ENCODE assay signal across 18 cellular contexts in the genomic region with DNA sequence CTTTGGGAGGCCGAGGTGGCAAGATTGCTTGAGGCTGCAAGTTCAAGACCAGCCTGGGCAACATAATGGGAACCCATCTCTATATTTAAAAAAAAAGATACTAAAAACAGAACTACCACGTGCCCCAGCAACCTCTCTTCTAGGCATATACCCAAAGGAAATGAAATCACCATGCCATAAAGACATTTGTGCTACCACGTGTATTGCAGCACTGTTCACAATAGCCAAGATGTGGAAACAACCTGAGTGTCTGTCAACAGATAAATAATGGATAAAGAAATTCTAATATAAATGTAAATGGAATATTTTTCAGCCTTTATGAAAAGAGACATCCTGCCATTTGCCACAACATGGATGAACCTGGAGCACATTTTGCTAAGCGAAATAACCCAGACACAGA.
DNase-seq lines count a peak whose midpoint lies in the region; ATAC-seq lines count a peak whose summit lies in the region.
"Had no signal": no experiment of that assay in that cellular context is flagged by ENCODE, and none has a peak within 500 bp of the region (broad histone marks: within the 10 kb centered on the region; RNA-seq: fewer than 3 reads in every experiment).

No MANE protein-coding gene starts in this region.

- no peak overlapping the region for H3K9ac ChIP-seq in GM23248
- H3K9ac ChIP-seq: SK-N-SH had no signal

- peaks cover 18% of the 10 kb centered on the region for H3K36me3 ChIP-seq in GM23248 (ENCODE audit: low read depth)

- H3K4me3 Mint-ChIP-seq in activated T-helper 1 cell treated with anti-CD3 and anti-CD28 coated beads, Interleukin-12 subunit alpha, Interleukin-12 subunit beta, Interleukin-2, Interleukin-4 antibody, amounts not matched to agents 30 ng/mL and 10 ng/mL and 1 ng/mL, durations not matched to agents 14 hours and 24 hours and 36 hours, result no peak overlapping the region

- no peaks in the 10 kb centered on the region for H3K9me2 ChIP-seq in GM23248 (ENCODE audit: insufficient read depth)
- H3K9me2 ChIP-seq: SK-N-SH had no signal

- in situ Hi-C loops in GM23248 (cut with MboI), result no loop called here

- H3F3A ChIP-seq in GM23248 (ENCODE audit: insufficient read depth), result no peaks in the 10 kb centered on the region

- no peak overlapping the region for H2AFZ ChIP-seq in GM23248

- H3K27me3 Mint-ChIP-seq in activated T-helper 1 cell treated with anti-CD3 and anti-CD28 coated beads, Interleukin-12 subunit alpha, Interleukin-12 subunit beta, Interleukin-2, Interleukin-4 antibody, amounts not matched to agents 30 ng/mL and 10 ng/mL and 1 ng/mL, durations not matched to agents 14 hours and 24 hours and 36 hours (ENCODE audit: insufficient read depth), result no peaks in the 10 kb centered on the region

- H3K4me1 ChIP-seq in GM23248 (ENCODE audit: insufficient read depth), result no peaks in the 10 kb centered on the region

- no peaks in the 10 kb centered on the region for H3K27me3 ChIP-seq in GM23248 (replicated peaks; ENCODE audit: insufficient read depth)

- no peaks in the 10 kb centered on the region for H3K9me3 ChIP-seq in GM23248 (ENCODE audit: low read depth)

- H3K36me3 Mint-ChIP-seq in activated T-helper 1 cell treated with anti-CD3 and anti-CD28 coated beads, Interleukin-12 subunit alpha, Interleukin-12 subunit beta, Interleukin-2, Interleukin-4 antibody, amounts not matched to agents 30 ng/mL and 10 ng/mL and 1 ng/mL, durations not matched to agents 14 hours and 24 hours and 36 hours (ENCODE audit: low read depth), result peaks cover 35% of the 10 kb centered on the region

- no peak overlapping the region for H3K27ac ChIP-seq in GM23248

- no peaks in the 10 kb centered on the region for H4K20me1 ChIP-seq in GM23248 (ENCODE audit: insufficient read depth)

- no peaks in the 10 kb centered on the region for H3K4me1 Mint-ChIP-seq in activated T-helper 1 cell treated with anti-CD3 and anti-CD28 coated beads, Interleukin-12 subunit alpha, Interleukin-12 subunit beta, Interleukin-2, Interleukin-4 antibody, amounts not matched to agents 30 ng/mL and 10 ng/mL and 1 ng/mL, durations not matched to agents 14 hours and 24 hours and 36 hours (ENCODE audit: low read depth)

- WGBS in GM23248 (ENCODE audit: low coverage in 1 of 2, low lambda C conversion rate in 2 of 2, missing lambda C conversion rate in 2 of 2), 2 experiments, result 63 to 66% methylated on average over 4 of the region's 4 CpGs

- intact Hi-C loops in activated T-helper 1 cell treated with anti-CD3 and anti-CD28 coated beads, Interleukin-12 subunit alpha, Interleukin-12 subunit beta, Interleukin-2, Interleukin-4 antibody, amounts not matched to agents 30 ng/mL and 10 ng/mL and 1 ng/mL, durations not matched to agents 14 hours and 24 hours and 36 hours (cut with micrococcal nuclease), result no loop called here

- DNase-seq in GM23248 (peak; percentile 44), NCI-H2171 (lab: John Stamatoyannopoulos, UW) (peak; percentile 4), amniotic epithelial cell (ENCODE audit: low read depth) (peak; percentile 32), dermis blood vessel endothelial cell (peak; percentile 6), NCI-H510A (lab: John Stamatoyannopoulos, UW) (no peak)
- no peak for DNase-seq in activated T-helper 1 cell treated with anti-CD3 and anti-CD28 coated beads, Interleukin-12 subunit alpha, Interleukin-12 subunit beta, Interleukin-2, Interleukin-4 antibody, amounts not matched to agents 30 ng/mL and 10 ng/mL and 1 ng/mL, durations not matched to agents 14 hours and 24 hours and 36 hours (ENCODE audit: low spot score)
- DNase-seq: Calu3, DMS79 treated with DMSO at 0.1 percent for 48 hours, GF-D8, NCI-H1092 treated with DMSO at 0.1 percent for 48 hours, NCI-H1436, NCI-H187 treated with DMSO at 0.1 percent for 48 hours, NCI-H2107, NCI-H69, OCI-M1, SK-N-SH had no signal

- H3K4me2 ChIP-seq in GM23248 (ENCODE audit: unreplicated experiment), result no peak overlapping the region
- H3K4me2 ChIP-seq: SK-N-SH had no signal

- ATAC-seq in GM19467 (IDR thresholded peaks at IDR 0.05; ENCODE audit: unreplicated experiment), result no peak
- ATAC-seq: HepG2 had no signal

- no peak overlapping the region for H3K4me3 ChIP-seq in GM23248

- no peak overlapping the region for H3K27ac Mint-ChIP-seq in activated T-helper 1 cell treated with anti-CD3 and anti-CD28 coated beads, Interleukin-12 subunit alpha, Interleukin-12 subunit beta, Interleukin-2, Interleukin-4 antibody, amounts not matched to agents 30 ng/mL and 10 ng/mL and 1 ng/mL, durations not matched to agents 14 hours and 24 hours and 36 hours

- H3K9me3 Mint-ChIP-seq in activated T-helper 1 cell treated with anti-CD3 and anti-CD28 coated beads, Interleukin-12 subunit alpha, Interleukin-12 subunit beta, Interleukin-2, Interleukin-4 antibody, amounts not matched to agents 30 ng/mL and 10 ng/mL and 1 ng/mL, durations not matched to agents 14 hours and 24 hours and 36 hours, result peaks cover 23% of the 10 kb centered on the region

- H3K79me2 ChIP-seq in GM23248 (ENCODE audit: insufficient read depth), result no peaks in the 10 kb centered on the region

Comparison
In these comparisons a context has a peak if more than half of its experiments do, and no peak if none do; other contexts are left out.
1. DNase-seq: peak in GM23248 (single experiment), NCI-H2171 (single experiment), amniotic epithelial cell (single experiment) and dermis blood vessel endothelial cell (single experiment); none in NCI-H510A (single experiment) and activated T-helper 1 cell treated with anti-CD3 and anti-CD28 coated beads, Interleukin-12 subunit alpha, Interleukin-12 subunit beta, Interleukin-2, Interleukin-4 antibody, amounts not matched to agents 30 ng/mL and 10 ng/mL and 1 ng/mL, durations not matched to agents 14 hours and 24 hours and 36 hours (single experiment).